Comparison of ENCODE assay signal across 8 cellular contexts in the genomic region with DNA sequence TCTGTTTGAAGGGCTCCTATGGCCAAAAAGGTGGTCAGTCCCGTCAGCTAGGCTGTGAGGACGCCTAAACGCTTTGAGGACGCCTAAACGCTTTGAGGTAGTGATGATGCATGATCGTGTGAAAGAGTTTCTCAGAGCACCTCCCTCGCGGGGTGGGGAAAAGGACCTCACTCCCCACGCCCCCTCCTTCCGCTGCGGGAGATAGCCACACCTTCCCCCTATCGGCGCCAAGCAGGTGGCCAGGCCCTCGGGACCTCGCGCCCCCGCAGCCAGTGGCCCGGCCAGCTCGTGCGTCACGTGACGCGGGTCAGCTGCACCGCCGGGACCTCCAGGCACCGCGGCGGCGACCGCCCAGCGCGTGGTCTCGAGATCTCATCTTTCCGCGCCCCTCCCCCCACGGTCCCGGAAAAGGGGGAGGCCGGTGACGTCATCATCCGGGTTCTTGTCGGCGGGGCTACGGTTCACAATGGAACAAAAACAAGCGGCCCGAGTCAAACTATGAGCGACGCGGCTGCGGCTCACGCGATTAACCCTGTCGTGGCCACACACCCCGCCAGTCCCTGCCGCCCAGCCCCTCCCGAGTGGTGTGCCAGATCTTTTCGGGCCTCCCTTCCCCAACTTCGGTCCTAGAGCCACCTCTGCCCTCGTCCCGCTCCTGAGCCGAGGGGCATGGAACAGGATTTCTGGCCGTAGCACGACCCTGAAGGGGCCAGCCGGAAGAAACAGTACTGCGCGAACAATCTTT. TPM values are rescaled to one million over a fixed set of nuclear protein-coding genes. Genes with fewer than 3 reads are reported as not detected.
DNase-seq lines count a peak whose midpoint lies in the region; ATAC-seq and TF ChIP-seq lines count a peak whose summit lies in the region.

No MANE protein-coding gene starts in this region.

- DNase-seq in AG04450 (ENCODE audit: low read depth, low spot score), result peak; percentile 87
- DNase-seq in NCI-H2196 treated with DMSO at 0.1 percent for 48 hours (lab: John Stamatoyannopoulos, UW; ENCODE audit: unreplicated experiment), result peak; percentile 77
- peak; percentile 98 for DNase-seq in WERI-Rb-1
- DNase-seq in mammary epithelial cell, result peak; percentile 97

- H3K9me3 ChIP-seq in AG04450 (ENCODE audit: control insufficient read depth, insufficient read depth, low read length) (no peaks in the 10 kb centered on the region; the same call in 1 of the 2 replicates), WERI-Rb-1 (ENCODE audit: severe bottlenecking) (no peaks in the 10 kb centered on the region), mammary epithelial cell (replicated peaks; ENCODE audit: insufficient read depth, low read length) (no peaks in the 10 kb centered on the region), iPS-18c (ENCODE audit: control insufficient read depth, insufficient read depth, low read length) (peaks cover 8% of the 10 kb centered on the region), skeletal muscle satellite cell (replicated peaks; ENCODE audit: low read length) (no peaks in the 10 kb centered on the region)

- POLR2A ChIA-PET in AG04450 (lab: Yijun Ruan, JAX), result interaction anchor here (0.6 to 2.8 kb wide), 9 partner anchors 12 to 438 kb away, joined by 3 to 12 read pairs (median 3); a partner anchor contains a TSS

- H3K4me1 ChIP-seq in mammary epithelial cell (ENCODE audit: insufficient read depth, low read length) (no peaks in the 10 kb centered on the region), skeletal muscle satellite cell (ENCODE audit: control insufficient read depth, insufficient read depth, low read length) (peaks cover 3% of the 10 kb centered on the region)

- dilution Hi-C loops in mammary epithelial cell (cut with HindIII; ENCODE audit: low sequenced_read_pairs), result no loop called here

- H3K27me3 ChIP-seq in AG04450 (ENCODE audit: control insufficient read depth, insufficient read depth, low read length) (no peaks in the 10 kb centered on the region), WERI-Rb-1 (ENCODE audit: insufficient read depth, low read depth, severe bottlenecking) (no peaks in the 10 kb centered on the region), mammary epithelial cell (ENCODE audit: insufficient read depth, low read length) (no peaks in the 10 kb centered on the region), skeletal muscle satellite cell (ENCODE audit: control insufficient read depth, insufficient read depth, low read length) (peaks cover 17% of the 10 kb centered on the region)

- H3K4me2 ChIP-seq in mammary epithelial cell (ENCODE audit: insufficient read depth, low read depth, low read length), result peak overlapping the region; percentile 99
- peak overlapping the region; percentile 96 for H3K4me2 ChIP-seq in skeletal muscle satellite cell (ENCODE audit: low read length)

- peak overlapping the region; percentile 99 for H2AFZ ChIP-seq in mammary epithelial cell (ENCODE audit: low read depth, low read length)

- peaks cover 43% of the 10 kb centered on the region for H3K79me2 ChIP-seq in mammary epithelial cell (ENCODE audit: insufficient read depth, low read length)

- H3K9ac ChIP-seq in mammary epithelial cell (ENCODE audit: insufficient read depth, low read length) (peak overlapping the region; percentile 97), skeletal muscle satellite cell (ENCODE audit: low read depth, low read length) (peak overlapping the region; percentile 98)

- whole genome bisulfite sequencing in mammary epithelial cell (ENCODE audit: low coverage, missing lambda C conversion rate), result 1% methylated on average over 16 of the region's 65 CpGs

- BruUV-seq in mammary epithelial cell (replicated peaks; lab: Mats Ljungman, UMichigan), result no TSS peak

- CTCF ChIA-PET in AG04450 (lab: Charles Lee) (no interaction called here), mammary epithelial cell (lab: Charles Lee; ENCODE audit: low non-redundant PET) (no interaction called here)

- ATAC-seq in GM18907 (IDR thresholded peaks at IDR 0.05; ENCODE audit: unreplicated experiment) (peak; percentile 71), HG03139 (IDR thresholded peaks at IDR 0.05; ENCODE audit: unreplicated experiment) (peak; percentile 56)

- H3K4me3 ChIP-seq in AG04450 (ENCODE audit: low read depth, low read length) (peak overlapping the region; percentile 75), WERI-Rb-1 (ENCODE audit: low read depth, low read length) (peak overlapping the region; percentile 78), mammary epithelial cell (replicated peaks in 1 of 3; ENCODE audit: insufficient read depth in 1 of 3, low read depth in 2 of 3, low read length in 3 of 3) (peak overlapping the region; percentile 88 to 98 (median 97)), iPS-18c (ENCODE audit: insufficient read depth, low read depth, low read length) (peak overlapping the region; percentile 68), skeletal muscle satellite cell (ENCODE audit: low read length) (peak overlapping the region; percentile 83)

- TF ChIP-seq CTCF in AG04450 (IDR thresholded peaks at IDR 0.05; ENCODE audit: low read depth, low read length) (no peak), WERI-Rb-1 (IDR thresholded peaks at IDR 0.05; ENCODE audit: low read depth, low read length) (no peak), mammary epithelial cell (conservative IDR thresholded peaks at IDR 0.05 in 1 of 2, IDR thresholded peaks at IDR 0.05 in 1 of 2; ENCODE audit: extremely low read depth in 1 of 2, insufficient read depth in 1 of 2, low read depth in 1 of 2, low read length in 2 of 2) (no peak)

- in situ Hi-C loops in mammary epithelial cell (cut with MboI; ENCODE audit: low sequenced_read_pairs in 2 of 2), result loop anchor here in 1 of 2 donors (10.0 kb wide), 1 partner anchor 60 kb away; no protein-coding TSS in a partner anchor

- no peaks in the 10 kb centered on the region for H4K20me1 ChIP-seq in mammary epithelial cell (ENCODE audit: insufficient read depth, low read length)

- peaks cover 21% of the 10 kb centered on the region for H3K36me3 ChIP-seq in WERI-Rb-1
- H3K36me3 ChIP-seq in mammary epithelial cell (ENCODE audit: insufficient read depth, low read length), result no peaks in the 10 kb centered on the region
- H3K36me3 ChIP-seq in skeletal muscle satellite cell (ENCODE audit: insufficient read depth, low read length), result no peaks in the 10 kb centered on the region

- H3K27ac ChIP-seq in AG04450 (ENCODE audit: low read depth, low read length) (peak overlapping the region; percentile 100), WERI-Rb-1 (peak overlapping the region; percentile 100), mammary epithelial cell (ENCODE audit: insufficient read depth, low read depth, low read length) (peak overlapping the region; percentile 98)

- intact Hi-C loops in mammary epithelial cell (cut with micrococcal nuclease), result loop anchor here (1.0 to 2.0 kb wide), 2 partner anchors 62 to 74 kb away; no protein-coding TSS in a partner anchor

RNA-seq across cellular contexts. Expression of a gene that starts 0.7 kb away (rescaled TPM):
- 49.1 and 49.3 TPM in 2 replicates for polyA plus RNA-seq in AG04450 (2011; rRNA removed)
- 153 and 272 TPM in 2 replicates for polyA minus RNA-seq in AG04450 (2011; rRNA and poly(A)+ RNA removed)
- total RNA-seq in mammary epithelial cell, result 100 to 1,000 TPM in 1 of 2 donors, 10 to 100 TPM in 1; 93.0 to 134 TPM
- 19.3 TPM for polyA plus RNA-seq in mammary epithelial cell
- polyA minus RNA-seq in mammary epithelial cell, result 427 TPM
- 54.2 and 86.4 TPM in 2 replicates for total RNA-seq in skeletal muscle satellite cell (2012; rRNA removed)

Comparison
In these comparisons a context has a peak if more than half of its experiments do, and no peak if none do; other contexts are left out.
1. Peak in every context shown above with its lines: DNase-seq, ATAC-seq, H3K4me3 ChIP-seq and H3K27ac ChIP-seq.